Comparison of ENCODE assay signal across 8 cellular contexts in the genomic region with DNA sequence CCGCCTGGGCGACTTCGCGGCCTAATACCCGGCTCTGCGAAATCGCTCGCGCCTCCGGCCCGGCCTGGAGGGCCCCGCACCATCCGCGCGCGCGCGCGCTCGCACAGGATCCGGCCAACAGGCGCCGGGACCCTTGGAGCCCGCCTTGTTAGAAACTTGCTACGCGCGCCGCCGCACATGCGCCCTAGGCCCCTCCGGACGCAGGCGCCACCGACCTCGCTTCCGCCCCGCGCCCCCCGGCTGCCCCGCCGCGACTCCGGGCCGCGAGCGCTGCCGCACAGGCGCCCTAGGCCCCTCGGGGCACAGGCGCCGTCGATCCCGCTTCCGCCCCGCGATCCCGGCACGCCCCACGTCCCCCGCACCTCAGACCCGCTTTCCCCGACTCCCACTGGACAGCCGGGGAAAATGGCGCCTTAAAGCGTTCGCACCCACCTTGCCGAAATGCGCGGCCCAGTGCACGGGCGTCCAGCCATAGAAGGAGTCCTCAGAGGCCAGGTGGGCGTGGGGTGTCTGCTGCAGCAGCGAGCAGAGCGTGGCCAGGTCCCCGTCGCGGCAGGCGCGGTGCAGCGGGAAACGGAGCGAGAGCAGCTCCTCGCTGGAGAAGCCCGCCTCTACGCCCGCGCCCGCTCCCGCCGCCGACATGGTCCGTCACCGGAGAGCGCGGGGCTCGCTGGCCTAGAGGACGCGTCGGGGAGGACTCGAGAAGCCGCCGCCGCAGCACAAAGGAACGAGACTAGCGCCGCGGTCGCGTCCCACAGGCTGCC. TPM values are rescaled to one million over a fixed set of nuclear protein-coding genes. Genes with fewer than 3 reads are reported as not detected.
A peak's percentile ranks its signal among the peaks of the same experiment; 100 is the strongest.
DNase-seq lines count a peak whose midpoint lies in the region; ATAC-seq and TF ChIP-seq lines count a peak whose summit lies in the region.

No MANE protein-coding gene starts in this region.

- TF ChIP-seq POLR2A in breast epithelium (IDR thresholded peaks at IDR 0.05): peak; percentile 53

- peak; percentile 27 for ATAC-seq in HG02763 (IDR thresholded peaks at IDR 0.05; ENCODE audit: unreplicated experiment)

- H3K9me3 ChIP-seq in WERI-Rb-1 (ENCODE audit: severe bottlenecking) (no peaks in the 10 kb centered on the region), breast epithelium (no peaks in the 10 kb centered on the region)

- H3K27me3 ChIP-seq in WERI-Rb-1 (ENCODE audit: insufficient read depth, low read depth, severe bottlenecking) (no peaks in the 10 kb centered on the region), breast epithelium (no peaks in the 10 kb centered on the region)

- peaks cover 5 to 21% of the 10 kb centered on the region in 2 donors for H3K4me1 ChIP-seq in breast epithelium

- no peak for TF ChIP-seq CTCF in WERI-Rb-1 (IDR thresholded peaks at IDR 0.05; ENCODE audit: low read depth, low read length)
- no peak for TF ChIP-seq CTCF in breast epithelium (IDR thresholded peaks at IDR 0.05)

- DNase-seq in NCI-H524 (lab: John Stamatoyannopoulos, UW) (peak; percentile 59 to 77), NCI-H524 treated with DMSO at 0.1 percent for 48 hours (lab: John Stamatoyannopoulos, UW) (no peak), NCI-H1417 treated with DMSO at 0.1 percent for 48 hours (lab: John Stamatoyannopoulos, UW) (peak; percentile 40), WERI-Rb-1 (peak; percentile 96), breast epithelium (ENCODE audit: low spot score in 2 of 2) (peak in 1 of 2 donors; percentile 65), inferior parietal cortex (ENCODE audit: extremely low spot score) (peak; percentile 59)
- DNase-seq in stimulated activated CD4-positive, alpha-beta T cell treated with anti-CD3 and anti-CD28 coated beads, Interleukin-12 subunit alpha, Interleukin-12 subunit beta, amount 100 ng/mL, for 24 hours (ENCODE audit: low read depth in 2 of 2): peak; percentile 64 to 73

- peaks cover 34% of the 10 kb centered on the region for H3K36me3 ChIP-seq in WERI-Rb-1
- H3K36me3 ChIP-seq in breast epithelium: no peaks in the 10 kb centered on the region

- H3K27ac ChIP-seq in WERI-Rb-1 (peak overlapping the region; percentile 100), breast epithelium (peak overlapping the region; percentile 96 to 98)

- H3K4me3 ChIP-seq in WERI-Rb-1 (ENCODE audit: low read depth, low read length) (peak overlapping the region; percentile 64), breast epithelium (peak overlapping the region; percentile 92 to 99 (median 96))

- intact Hi-C loops in breast epithelium (cut with DNase I; ENCODE audit: low total_unique reads): no loop called here

RNA-seq across cellular contexts. Expression of a gene that starts 0.4 kb away (rescaled TPM):
- total RNA-seq in breast epithelium: 100 to 1,000 TPM; 133 to 206 (median 193) TPM
